In the genomic region with DNA sequence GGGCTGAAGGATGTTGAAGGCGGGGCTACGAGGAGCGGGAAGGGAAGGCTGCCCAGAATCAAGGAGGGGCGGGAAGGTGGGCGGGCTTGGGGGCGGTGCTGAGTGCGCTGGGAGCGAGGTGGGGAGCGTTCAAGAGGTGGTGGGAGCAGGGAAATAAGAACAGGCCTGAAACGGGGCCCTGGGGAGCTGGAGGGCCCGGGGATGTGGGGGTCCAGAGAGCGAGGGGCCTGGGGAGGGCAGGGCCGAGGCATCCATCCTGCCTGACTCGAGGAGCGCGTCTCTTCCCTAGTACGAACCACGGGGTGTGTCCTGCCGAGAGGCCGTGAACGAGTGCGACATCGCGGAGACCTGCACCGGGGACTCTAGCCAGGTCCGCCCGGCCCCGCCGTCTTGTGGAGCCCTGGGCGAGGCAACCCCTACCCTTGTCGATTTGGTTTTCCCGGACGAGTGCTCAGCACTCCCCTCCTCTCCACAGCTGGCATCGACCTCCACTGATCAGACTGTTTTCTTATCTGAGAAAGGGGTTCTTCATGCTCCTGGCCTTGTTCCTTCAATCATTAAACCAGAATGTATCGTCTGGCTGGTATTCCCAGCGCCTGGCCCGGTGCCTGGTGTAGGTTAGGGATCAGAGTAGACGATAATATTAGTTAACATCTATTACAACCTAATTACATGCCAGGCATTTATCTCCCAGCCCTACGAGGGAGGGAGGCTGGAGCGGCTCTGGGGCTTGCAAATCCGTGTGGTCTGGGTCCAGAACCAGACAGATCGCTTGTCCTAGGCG, we compare ENCODE assay signal across 8 cellular contexts. TPM values are rescaled to one million over a fixed set of nuclear protein-coding genes. Genes with fewer than 3 reads are reported as not detected.
A peak's percentile ranks its signal among the peaks of the same experiment; 100 is the strongest.
DNase-seq lines count a peak whose midpoint lies in the region; ATAC-seq, FAIRE-seq and TF ChIP-seq lines count a peak whose summit lies in the region.

No MANE protein-coding gene starts in this region.

- peak; percentile 17 for ATAC-seq in stimulated activated memory B cell treated with anti-CD40 and anti-IgM and Interleukin-4, amounts not matched to agents 10 μg/mL and 1 μg/mL and 100 μg/mL, for 72 hours

- peak overlapping the region; percentile 85 for H2AFZ ChIP-seq in keratinocyte (ENCODE audit: control insufficient read depth, low read length)

- no peak for TF ChIP-seq POLR2A in erythroblast (IDR thresholded peaks at IDR 0.05; ENCODE audit: low read length)

- peak overlapping the region; percentile 89 for H3K4me2 ChIP-seq in keratinocyte (ENCODE audit: control insufficient read depth, extremely low read depth, insufficient read depth, low read depth, low read length)

- peaks cover 52% of the 10 kb centered on the region for H3K27me3 Mint-ChIP-seq in stimulated activated memory B cell treated with anti-CD40 and anti-IgM and Interleukin-4, amounts not matched to agents 10 μg/mL and 1 μg/mL and 100 μg/mL, for 72 hours

- H3K4me3 Mint-ChIP-seq in stimulated activated memory B cell treated with anti-CD40 and anti-IgM and Interleukin-4, amounts not matched to agents 10 μg/mL and 1 μg/mL and 100 μg/mL, for 72 hours: peak overlapping the region; percentile 80

- no peak for FAIRE-seq in keratinocyte (lab: Jason Lieb, UNC)

- no peaks in the 10 kb centered on the region for H3K79me2 ChIP-seq in keratinocyte (ENCODE audit: control insufficient read depth, insufficient read depth, low read length)

- H3K36me3 Mint-ChIP-seq in stimulated activated memory B cell treated with anti-CD40 and anti-IgM and Interleukin-4, amounts not matched to agents 10 μg/mL and 1 μg/mL and 100 μg/mL, for 72 hours: no peaks in the 10 kb centered on the region

- H3K4me1 Mint-ChIP-seq in stimulated activated memory B cell treated with anti-CD40 and anti-IgM and Interleukin-4, amounts not matched to agents 10 μg/mL and 1 μg/mL and 100 μg/mL, for 72 hours: peaks cover 27% of the 10 kb centered on the region

- TF ChIP-seq CTCF in keratinocyte (optimal IDR thresholded peaks at IDR 0.05 in 1 of 3, IDR thresholded peaks at IDR 0.05 in 1 of 3, conservative IDR thresholded peaks at IDR 0.05 in 1 of 3; ENCODE audit: extremely low read depth in 1 of 3, insufficient read depth in 2 of 3, low read length in 3 of 3): no peak

- H3K27ac Mint-ChIP-seq in stimulated activated memory B cell treated with anti-CD40 and anti-IgM and Interleukin-4, amounts not matched to agents 10 μg/mL and 1 μg/mL and 100 μg/mL, for 72 hours: peak overlapping the region; percentile 11

- H3K27ac ChIP-seq in keratinocyte (ENCODE audit: control insufficient read depth, insufficient read depth, low read length): no peak overlapping the region

- peaks cover 9% of the 10 kb centered on the region for H3K4me1 ChIP-seq in adipocyte (ENCODE audit: control insufficient read depth, insufficient read depth, low read length)
- H3K4me1 ChIP-seq in keratinocyte (ENCODE audit: control insufficient read depth, extremely low read depth, insufficient read depth, low read length): peaks cover 18% of the 10 kb centered on the region

- DNase-seq in activated CD4-positive, alpha-beta T cell treated with anti-CD3 and anti-CD28 coated beads for 48 hours: peak; percentile 98
- DNase-seq in activated CD4-positive, alpha-beta T cell treated with anti-CD3 and anti-CD28 coated beads for 1 hour: no peak
- DNase-seq in HuH-7 (ENCODE audit: low spot score) (peak; percentile 80), adipocyte (ENCODE audit: low read depth) (no peak), keratinocyte (ENCODE audit: low read depth, low spot score) (no peak), erythroblast (lab: John Stamatoyannopoulos, UW) (no peak)
- DNase-seq in NK-92 treated with Interleukin-12 subunit alpha and Interleukin-12 subunit beta, amount 100 ng/mL, for 24 hours (lab: John Stamatoyannopoulos, UW): no peak

- H3K4me3 ChIP-seq in adipocyte (ENCODE audit: low read length) (peak overlapping the region; percentile 81), keratinocyte (ENCODE audit: control insufficient read depth in 2 of 3, extremely low read depth in 1 of 3, insufficient read depth in 2 of 3, low read depth in 1 of 3, low read length in 3 of 3) (peak overlapping the region; percentile 54 to 71 (median 67))

- no peaks in the 10 kb centered on the region for H3K36me3 ChIP-seq in adipocyte (ENCODE audit: control insufficient read depth, insufficient read depth, low read length, severe bottlenecking)
- H3K36me3 ChIP-seq in keratinocyte (ENCODE audit: control insufficient read depth in 2 of 2, extremely low read depth in 1 of 2, insufficient read depth in 2 of 2, low read length in 2 of 2): no peaks in the 10 kb centered on the region

- no peaks in the 10 kb centered on the region for H3K9me3 Mint-ChIP-seq in stimulated activated memory B cell treated with anti-CD40 and anti-IgM and Interleukin-4, amounts not matched to agents 10 μg/mL and 1 μg/mL and 100 μg/mL, for 72 hours

- H3K9me1 ChIP-seq in keratinocyte (ENCODE audit: control insufficient read depth, extremely low read depth, insufficient read depth, low read length): no peaks in the 10 kb centered on the region

- H3K9ac ChIP-seq in adipocyte (ENCODE audit: low read length) (no peak overlapping the region), keratinocyte (ENCODE audit: control insufficient read depth, extremely low read depth, insufficient read depth, low read length) (peak overlapping the region; percentile 41)

- H3K9me3 ChIP-seq in adipocyte (ENCODE audit: control insufficient read depth, low read length) (no peaks in the 10 kb centered on the region), keratinocyte (ENCODE audit: control insufficient read depth, low read depth, low read length) (no peaks in the 10 kb centered on the region)

- H4K20me1 ChIP-seq in keratinocyte (ENCODE audit: control insufficient read depth, extremely low read depth, insufficient read depth, low read length): no peaks in the 10 kb centered on the region

- H3K27me3 ChIP-seq in adipocyte (replicated peaks; ENCODE audit: control insufficient read depth, insufficient read depth, low read length) (peaks cover 19% of the 10 kb centered on the region), keratinocyte (ENCODE audit: control insufficient read depth, extremely low read depth, insufficient read depth, low read length) (peaks cover 18% of the 10 kb centered on the region)

- dilution Hi-C loops in keratinocyte (cut with MboI; ENCODE audit: extremely low pct_ligation_motif_present, low sequenced_read_pairs): no loop called here

RNA-seq across cellular contexts. Expression of a gene that starts 17.2 kb away (rescaled TPM):
- polyA plus RNA-seq in keratinocyte: 0.03 to 0.17 TPM (median 0.15 TPM) in 3 replicates
- not detected for polyA plus RNA-seq in keratinocyte (2011; ENCODE audit: low read depth)
- 0.04 TPM in 1 of 2 replicates, not detected in the other for polyA plus RNA-seq in keratinocyte (2011; cell fraction: cytosol; rRNA removed)
- polyA plus RNA-seq in keratinocyte (2011; cell fraction: nucleus; rRNA removed): 0.08 and 0.15 TPM in 2 replicates
- polyA plus RNA-seq in keratinocyte (2012; ENCODE audit: low replicate concordance): 0.06 TPM in 2 replicates
- 0.03 to 0.20 TPM in 2 of 3 replicates, not detected in the other for polyA minus RNA-seq in keratinocyte
- not detected for polyA minus RNA-seq in keratinocyte (2011; cell fraction: cytosol; rRNA and poly(A)+ RNA removed)
- not detected in 2 replicates for polyA minus RNA-seq in keratinocyte (2011; cell fraction: nucleus; rRNA and poly(A)+ RNA removed)

RNA-seq across cellular contexts. Expression of a gene that starts 54.1 kb away (rescaled TPM):
- 6.5 to 17.1 TPM (median 11.1 TPM) in 3 replicates for polyA plus RNA-seq in keratinocyte
- polyA plus RNA-seq in keratinocyte (2011; ENCODE audit: low read depth): 3.8 TPM
- polyA plus RNA-seq in keratinocyte (2011; cell fraction: cytosol; rRNA removed): 4.0 and 6.4 TPM in 2 replicates
- polyA plus RNA-seq in keratinocyte (2011; cell fraction: nucleus; rRNA removed): 17.4 and 18.2 TPM in 2 replicates
- 4.6 and 16.1 TPM in 2 replicates for polyA plus RNA-seq in keratinocyte (2012; ENCODE audit: low replicate concordance)
- 23.8 to 26.1 TPM (median 25.0 TPM) in 3 replicates for polyA minus RNA-seq in keratinocyte
- 6.3 TPM for polyA minus RNA-seq in keratinocyte (2011; cell fraction: cytosol; rRNA and poly(A)+ RNA removed)
- polyA minus RNA-seq in keratinocyte (2011; cell fraction: nucleus; rRNA and poly(A)+ RNA removed): 9.0 and 20.6 TPM in 2 replicates

Comparison
In these comparisons a context has a peak if more than half of its experiments do, and no peak if none do; other contexts are left out.
1. DNase-seq: peak in activated CD4-positive, alpha-beta T cell treated with anti-CD3 and anti-CD28 coated beads for 48 hours (single experiment) and HuH-7 (single experiment); none in activated CD4-positive, alpha-beta T cell treated with anti-CD3 and anti-CD28 coated beads for 1 hour (single experiment), adipocyte (single experiment), keratinocyte (single experiment), erythroblast (0 of 2) and NK-92 treated with Interleukin-12 subunit alpha and Interleukin-12 subunit beta, amount 100 ng/mL, for 24 hours (single experiment).